In the genomic region with DNA sequence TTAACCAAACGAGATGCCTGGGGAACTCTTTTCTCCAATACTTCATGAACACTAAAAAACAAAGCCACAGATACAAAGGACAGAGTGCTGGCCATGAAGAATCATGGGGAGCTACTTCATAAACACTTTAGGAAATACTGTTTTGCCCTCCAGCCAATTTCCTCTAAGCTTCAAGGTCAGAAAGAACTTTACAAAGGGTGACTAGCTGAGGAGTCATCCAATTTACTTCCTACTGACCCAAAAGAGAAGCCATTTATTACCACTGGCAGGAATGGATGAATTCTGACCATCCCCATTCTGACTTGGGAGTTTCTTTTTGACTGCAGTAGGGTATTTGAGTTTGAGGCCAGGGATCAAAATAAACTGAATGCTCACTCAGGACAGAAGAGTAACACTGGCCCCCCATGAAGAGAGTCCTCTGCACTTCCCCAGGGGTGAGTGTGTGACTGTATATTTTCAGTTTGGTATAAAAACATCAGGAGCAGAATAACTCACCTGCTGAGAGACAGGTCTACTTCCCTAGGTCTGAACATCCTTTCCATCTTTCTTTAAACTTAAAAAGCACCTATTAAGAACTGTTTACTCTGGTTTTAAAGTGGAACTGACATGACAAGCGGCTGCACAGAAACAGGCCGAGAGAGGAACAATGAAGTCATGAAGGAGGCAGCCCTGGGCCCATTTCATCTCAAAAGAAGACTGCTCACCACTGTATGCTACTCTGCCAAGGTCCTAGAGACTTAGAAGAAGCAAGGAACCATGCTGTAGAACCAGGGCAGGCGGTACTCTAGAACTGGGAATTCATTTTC, we compare ENCODE assay signal across 2 cellular contexts.
TF ChIP-seq lines count a peak whose summit lies in the region.

No MANE protein-coding gene starts in this region.

TF ChIP-seq in HCT116, 20 proteins besides CTCF, POLR2A, EP300 and RAD21 (continued from another document):
- TF ChIP-seq, protein P1, sequence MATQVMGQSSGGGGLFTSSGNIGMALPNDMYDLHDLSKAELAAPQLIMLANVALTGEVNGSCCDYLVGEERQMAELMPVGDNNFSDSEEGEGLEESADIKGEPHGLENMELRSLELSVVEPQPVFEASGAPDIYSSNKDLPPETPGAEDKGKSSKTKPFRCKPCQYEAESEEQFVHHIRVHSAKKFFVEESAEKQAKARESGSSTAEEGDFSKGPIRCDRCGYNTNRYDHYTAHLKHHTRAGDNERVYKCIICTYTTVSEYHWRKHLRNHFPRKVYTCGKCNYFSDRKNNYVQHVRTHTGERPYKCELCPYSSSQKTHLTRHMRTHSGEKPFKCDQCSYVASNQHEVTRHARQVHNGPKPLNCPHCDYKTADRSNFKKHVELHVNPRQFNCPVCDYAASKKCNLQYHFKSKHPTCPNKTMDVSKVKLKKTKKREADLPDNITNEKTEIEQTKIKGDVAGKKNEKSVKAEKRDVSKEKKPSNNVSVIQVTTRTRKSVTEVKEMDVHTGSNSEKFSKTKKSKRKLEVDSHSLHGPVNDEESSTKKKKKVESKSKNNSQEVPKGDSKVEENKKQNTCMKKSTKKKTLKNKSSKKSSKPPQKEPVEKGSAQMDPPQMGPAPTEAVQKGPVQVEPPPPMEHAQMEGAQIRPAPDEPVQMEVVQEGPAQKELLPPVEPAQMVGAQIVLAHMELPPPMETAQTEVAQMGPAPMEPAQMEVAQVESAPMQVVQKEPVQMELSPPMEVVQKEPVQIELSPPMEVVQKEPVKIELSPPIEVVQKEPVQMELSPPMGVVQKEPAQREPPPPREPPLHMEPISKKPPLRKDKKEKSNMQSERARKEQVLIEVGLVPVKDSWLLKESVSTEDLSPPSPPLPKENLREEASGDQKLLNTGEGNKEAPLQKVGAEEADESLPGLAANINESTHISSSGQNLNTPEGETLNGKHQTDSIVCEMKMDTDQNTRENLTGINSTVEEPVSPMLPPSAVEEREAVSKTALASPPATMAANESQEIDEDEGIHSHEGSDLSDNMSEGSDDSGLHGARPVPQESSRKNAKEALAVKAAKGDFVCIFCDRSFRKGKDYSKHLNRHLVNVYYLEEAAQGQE (IDR thresholded peaks at IDR 0.05; ENCODE audit: low read depth): no peak
- TF ChIP-seq ZFX (IDR thresholded peaks at IDR 0.05) (no peak), SP1 (IDR thresholded peaks at IDR 0.05; ENCODE audit: low read depth) (peak; percentile 76), SIN3A (IDR thresholded peaks at IDR 0.05; ENCODE audit: low read depth) (no peak), CEBPB (IDR thresholded peaks at IDR 0.05; ENCODE audit: low read depth) (peak; percentile 45; the same call in 1 of the 2 replicates), CBX3 (IDR thresholded peaks at IDR 0.05; ENCODE audit: low read depth) (peak; percentile 72), YY1 (IDR thresholded peaks at IDR 0.05; ENCODE audit: extremely low read depth, insufficient replicate concordance, low read depth, low read length) (peak; percentile 59)
- TF ChIP-seq, protein P2, sequence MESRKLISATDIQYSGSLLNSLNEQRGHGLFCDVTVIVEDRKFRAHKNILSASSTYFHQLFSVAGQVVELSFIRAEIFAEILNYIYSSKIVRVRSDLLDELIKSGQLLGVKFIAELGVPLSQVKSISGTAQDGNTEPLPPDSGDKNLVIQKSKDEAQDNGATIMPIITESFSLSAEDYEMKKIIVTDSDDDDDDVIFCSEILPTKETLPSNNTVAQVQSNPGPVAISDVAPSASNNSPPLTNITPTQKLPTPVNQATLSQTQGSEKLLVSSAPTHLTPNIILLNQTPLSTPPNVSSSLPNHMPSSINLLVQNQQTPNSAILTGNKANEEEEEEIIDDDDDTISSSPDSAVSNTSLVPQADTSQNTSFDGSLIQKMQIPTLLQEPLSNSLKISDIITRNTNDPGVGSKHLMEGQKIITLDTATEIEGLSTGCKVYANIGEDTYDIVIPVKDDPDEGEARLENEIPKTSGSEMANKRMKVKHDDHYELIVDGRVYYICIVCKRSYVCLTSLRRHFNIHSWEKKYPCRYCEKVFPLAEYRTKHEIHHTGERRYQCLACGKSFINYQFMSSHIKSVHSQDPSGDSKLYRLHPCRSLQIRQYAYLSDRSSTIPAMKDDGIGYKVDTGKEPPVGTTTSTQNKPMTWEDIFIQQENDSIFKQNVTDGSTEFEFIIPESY (IDR thresholded peaks at IDR 0.05; ENCODE audit: extremely low read depth, insufficient replicate concordance, low read length): no peak
TF ChIP-seq in HCT116: peak in this region for 8.

TF ChIP-seq in WTC11, 78 proteins besides CTCF, POLR2A, EP300 and RAD21 (continued from another document):
- TF ChIP-seq, protein P3, sequence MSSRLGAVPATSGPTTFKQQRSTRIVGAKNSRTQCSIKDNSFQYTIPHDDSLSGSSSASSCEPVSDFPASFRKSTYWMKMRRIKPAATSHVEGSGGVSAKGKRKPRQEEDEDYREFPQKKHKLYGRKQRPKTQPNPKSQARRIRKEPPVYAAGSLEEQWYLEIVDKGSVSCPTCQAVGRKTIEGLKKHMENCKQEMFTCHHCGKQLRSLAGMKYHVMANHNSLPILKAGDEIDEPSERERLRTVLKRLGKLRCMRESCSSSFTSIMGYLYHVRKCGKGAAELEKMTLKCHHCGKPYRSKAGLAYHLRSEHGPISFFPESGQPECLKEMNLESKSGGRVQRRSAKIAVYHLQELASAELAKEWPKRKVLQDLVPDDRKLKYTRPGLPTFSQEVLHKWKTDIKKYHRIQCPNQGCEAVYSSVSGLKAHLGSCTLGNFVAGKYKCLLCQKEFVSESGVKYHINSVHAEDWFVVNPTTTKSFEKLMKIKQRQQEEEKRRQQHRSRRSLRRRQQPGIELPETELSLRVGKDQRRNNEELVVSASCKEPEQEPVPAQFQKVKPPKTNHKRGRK (CRISPR knock-in tag; IDR thresholded peaks at IDR 0.05; ENCODE audit: borderline replicate concordance): no peak
